ENCODE assay signal across 9 cellular contexts in genomic region chr7:131076711-131077170, GRCh38.
DNase-seq lines count a peak whose midpoint lies in the region; ATAC-seq, FAIRE-seq and TF ChIP-seq lines count a peak whose summit lies in the region.
"Had no signal": no experiment of that assay in that cellular context is flagged by ENCODE, and none has a peak within 500 bp of the region (broad histone marks: within the 10 kb centered on the region; RNA-seq: fewer than 3 reads in every experiment).

No MANE protein-coding gene starts in this region.

- H3K9ac ChIP-seq in K562 (ENCODE audit: insufficient read depth in 1 of 2, low read depth in 2 of 2, low read length in 2 of 2): no peak overlapping the region

- H3K36me3 Mint-ChIP-seq in memory B cell: peaks cover 15% of the 10 kb centered on the region

- DNase-seq in left ventricle myocardium inferior: no peak
- DNase-seq in cardiac septum (ENCODE audit: low spot score): no peak
- DNase-seq in K562 (ENCODE audit: extremely low read depth in 1 of 4, low spot score in 3 of 4): peak in 2 of 4 experiments; percentile 49 to 65
- peak in 1 of 2 donors; percentile 4 for DNase-seq in memory B cell (ENCODE audit: low spot score in 2 of 2)
- no peak for DNase-seq in vagina (ENCODE audit: extremely low spot score in 2 of 2)
- DNase-seq in activated CD4-positive, CD25-positive, alpha-beta regulatory T cell (lab: John Stamatoyannopoulos, UW): no peak
- DNase-seq: stimulated activated CD4-positive, alpha-beta T cell treated with anti-CD3 and anti-CD28 coated beads, Interleukin-4, amount 100 ng/mL, for 24 hours had no signal

- no peaks in the 10 kb centered on the region for H3K27me3 Mint-ChIP-seq in memory B cell

- peak; percentile 29; the same call in 2 of the 3 replicates for ATAC-seq in K562
- ATAC-seq in memory B cell (ENCODE audit: low read depth): no peak
- ATAC-seq in HG03045 (IDR thresholded peaks at IDR 0.05; ENCODE audit: unreplicated experiment): no peak
- no peak for ATAC-seq in gastroesophageal sphincter

- no TSS peak for BruUV-seq in K562 (replicated peaks; lab: Mats Ljungman, UMichigan)

- in situ Hi-C loops in K562 (cut with MboI): no loop called here

- H3K9me3 Mint-ChIP-seq in memory B cell: no peaks in the 10 kb centered on the region

- TF ChIP-seq POLR2A in K562 (conservative IDR thresholded peaks at IDR 0.05): no peak
- TF ChIP-seq POLR2A in vagina (IDR thresholded peaks at IDR 0.05): no peak
- no peak for TF ChIP-seq POLR2A in gastroesophageal sphincter (IDR thresholded peaks at IDR 0.05)

- H3K4me3 ChIP-seq in left ventricle myocardium inferior (no peak overlapping the region), K562 (no peak overlapping the region), vagina (no peak overlapping the region), gastroesophageal sphincter (no peak overlapping the region)

- H4K20me1 ChIP-seq in K562 (replicated peaks; ENCODE audit: control insufficient read depth, insufficient read depth, low read length): no peaks in the 10 kb centered on the region

- H3K4me1 ChIP-seq in left ventricle myocardium inferior (peaks cover 94% of the 10 kb centered on the region), K562 (replicated peaks in 1 of 2; ENCODE audit: control insufficient read depth in 2 of 2, insufficient read depth in 2 of 2, low read length in 2 of 2) (peaks cover 4 to 27% of the 10 kb centered on the region in 2 experiments; a peak in 4 of 5 replicates), vagina (peaks cover 74% of the 10 kb centered on the region), gastroesophageal sphincter (peaks cover 8 to 95% (median 14%) of the 10 kb centered on the region in 3 donors)

- TF ChIP-seq EP300 in K562 (IDR thresholded peaks at IDR 0.05; ENCODE audit: low read length) (no peak; the same call in 1 of the 2 replicates), gastroesophageal sphincter (IDR thresholded peaks at IDR 0.05) (no peak)

- peak; percentile 79 for FAIRE-seq in K562 (lab: Jason Lieb, UNC)

- H3K27ac ChIP-seq in left ventricle myocardium inferior (replicated peaks): peak overlapping the region; percentile 32
- peak overlapping the region; percentile 34; the same call in 1 of the 3 replicates for H3K27ac ChIP-seq in K562 (ENCODE audit: extremely low read depth, low read depth, low read length)
- H3K27ac ChIP-seq in vagina: peak overlapping the region; percentile 9
- peak overlapping the region in 1 of 4 donors; percentile 24 for H3K27ac ChIP-seq in gastroesophageal sphincter

- no peak overlapping the region for H3K4me3 Mint-ChIP-seq in memory B cell

- H3K4me1 Mint-ChIP-seq in memory B cell: peaks cover 30% of the 10 kb centered on the region

- H3K27ac Mint-ChIP-seq in memory B cell: peak overlapping the region; percentile 81

- no peak overlapping the region for H3K4me2 ChIP-seq in K562 (ENCODE audit: insufficient read depth, low read length)

- intact Hi-C loops in left ventricle myocardium inferior (cut with micrococcal nuclease): no loop called here
- intact Hi-C loops in cardiac septum (cut with DNase I): loop anchor here (2.0 kb wide), 1 partner anchor 28 kb away; no protein-coding TSS in a partner anchor
- intact Hi-C loops in K562 (cut with micrococcal nuclease): no loop called here
- intact Hi-C loops in vagina (cut with DNase I): no loop called here

- WGBS in K562 (ENCODE audit: insufficient coverage, low coverage, missing lambda C conversion rate): 5% methylated on average over 4 of the region's 4 CpGs
- 53 to 57% methylated on average over 4 of the region's 4 CpGs for WGBS in gastroesophageal sphincter (ENCODE audit: low coverage in 1 of 2), 2 donors

- H3K9me1 ChIP-seq in K562 (ENCODE audit: control insufficient read depth, insufficient read depth, low read length): no peaks in the 10 kb centered on the region

- no peaks in the 10 kb centered on the region for H3K9me3 ChIP-seq in left ventricle myocardium inferior (replicated peaks)
- H3K9me3 ChIP-seq in K562 (replicated peaks; ENCODE audit: control insufficient read depth, insufficient read depth, low read depth, low read length): no peaks in the 10 kb centered on the region; the same call in 1 of the 2 replicates
- H3K9me3 ChIP-seq in vagina: no peaks in the 10 kb centered on the region
- H3K9me3 ChIP-seq in gastroesophageal sphincter: no peaks in the 10 kb centered on the region

- TF ChIP-seq CTCF in left ventricle myocardium inferior (IDR thresholded peaks at IDR 0.05; ENCODE audit: borderline replicate concordance): no peak
- TF ChIP-seq CTCF in K562 (IDR thresholded peaks at IDR 0.05 in 2 of 3, conservative IDR thresholded peaks at IDR 0.05 in 1 of 3; ENCODE audit: insufficient read depth in 2 of 3, low read depth in 1 of 3, low read length in 3 of 3): no peak
- no peak for TF ChIP-seq CTCF in vagina (IDR thresholded peaks at IDR 0.05)
- TF ChIP-seq CTCF in gastroesophageal sphincter (IDR thresholded peaks at IDR 0.05): no peak

- POLR2A ChIA-PET in K562 (lab: Yijun Ruan, JAX): interaction anchor here (1.3 kb wide), 1 partner anchor 33 kb away, joined by 4 read pairs; no protein-coding TSS in a partner anchor

- peak overlapping the region; percentile 15 for H2AFZ ChIP-seq in K562 (ENCODE audit: low read depth, low read length)

- CTCF ChIA-PET in K562 (lab: Yijun Ruan, JAX; ENCODE audit: low intra/inter-chr PET ratio): no interaction called here

- peaks cover 3% of the 10 kb centered on the region; the same call in 1 of the 3 replicates for H3K79me2 ChIP-seq in K562 (ENCODE audit: control insufficient read depth, insufficient read depth, low read length)

- no peaks in the 10 kb centered on the region for H3K27me3 ChIP-seq in left ventricle myocardium inferior (ENCODE audit: low read depth)
- H3K27me3 ChIP-seq in K562 (ENCODE audit: control insufficient read depth in 2 of 2, insufficient read depth in 2 of 2, low read length in 2 of 2): no peaks in the 10 kb centered on the region
- no peaks in the 10 kb centered on the region for H3K27me3 ChIP-seq in vagina
- no peaks in the 10 kb centered on the region for H3K27me3 ChIP-seq in gastroesophageal sphincter

- TF ChIP-seq RAD21 in K562 (CRISPR knock-in tag; conservative IDR thresholded peaks at IDR 0.05 in 1 of 2, IDR thresholded peaks at IDR 0.05 in 1 of 2): 0 out of 4 replicates have a peak, but pooled peaks of 1 of the 2 experiments have one; percentile 3

- H3K36me3 ChIP-seq in left ventricle myocardium inferior (peaks cover 25% of the 10 kb centered on the region), K562 (ENCODE audit: control insufficient read depth, insufficient read depth, low read length) (peaks cover 4% of the 10 kb centered on the region; the same call in 1 of the 3 replicates), vagina (peaks cover 0 to 7% of the 10 kb centered on the region in 2 donors), gastroesophageal sphincter (peaks cover 0 to 39% of the 10 kb centered on the region in 2 donors)

TF ChIP-seq in K562, 482 proteins besides CTCF, POLR2A, EP300 and RAD21 (continues in another document):
- TF ChIP-seq ZBTB11 (CRISPR knock-in tag; IDR thresholded peaks at IDR 0.05): 0 out of 6 replicates have a peak, but pooled peaks of 1 of the 3 experiments have one; percentile 23
- no peak for TF ChIP-seq ZKSCAN1 (IDR thresholded peaks at IDR 0.05; ENCODE audit: low read depth, low read length)
- 0 out of 2 replicates have a peak, but pooled peaks have one; percentile 14 for TF ChIP-seq ATF7 (IDR thresholded peaks at IDR 0.05)
- peak in 1 of 2 experiments; percentile 18; a peak in 1 of 4 replicates for TF ChIP-seq MAZ (CRISPR knock-in tag; conservative IDR thresholded peaks at IDR 0.05 in 1 of 2, IDR thresholded peaks at IDR 0.05 in 1 of 2)
- peak; percentile 28 to 38; a peak in 3 of 4 replicates for TF ChIP-seq NRF1 (conservative IDR thresholded peaks at IDR 0.05 in 1 of 2, IDR thresholded peaks at IDR 0.05 in 1 of 2)
- peak; percentile 43; the same call in 1 of the 2 replicates for TF ChIP-seq SMARCA4 (IDR thresholded peaks at IDR 0.05)
- TF ChIP-seq NBN (IDR thresholded peaks at IDR 0.05; ENCODE audit: low read depth): no peak; the same call in 1 of the 2 replicates
- peak in 1 of 2 experiments; percentile 53; a peak in 1 of 4 replicates for TF ChIP-seq RCOR1 (IDR thresholded peaks at IDR 0.05; ENCODE audit: borderline replicate concordance in 1 of 2, low read depth in 2 of 2, low read length in 2 of 2)
- peak; percentile 54; the same call in 1 of the 2 replicates for TF ChIP-seq PKNOX1 (IDR thresholded peaks at IDR 0.05)
- TF ChIP-seq FOXA3 (CRISPR knock-in tag; conservative IDR thresholded peaks at IDR 0.05 in 1 of 2, IDR thresholded peaks at IDR 0.05 in 1 of 2): peak in 1 of 2 experiments; percentile 29; a peak in 1 of 4 replicates
